Comparison of ENCODE assay signal across 18 cellular contexts in genomic region chr3:73018790-73019441, GRCh38.
"Had no signal": no experiment of that assay in that cellular context is flagged by ENCODE, and none has a peak within 500 bp of the region (broad histone marks: within the 10 kb centered on the region; RNA-seq: fewer than 3 reads in every experiment).

No MANE protein-coding gene starts in this region.

- H3K9me3 ChIP-seq: esophagus muscularis mucosa, pancreas, sigmoid colon, SK-N-SH, thyroid gland had no signal

- H3K9me3 Mint-ChIP-seq: activated CD4-positive, alpha-beta T cell treated with anti-CD3 and anti-CD28 coated beads, Interleukin-2, amount 10 ng/mL, durations not matched to agents 24 days and 14 days; central memory CD8-positive, alpha-beta T cell; T-cell had no signal

- H3K27me3 Mint-ChIP-seq: activated CD4-positive, alpha-beta T cell treated with anti-CD3 and anti-CD28 coated beads, Interleukin-2, amount 10 ng/mL, durations not matched to agents 24 days and 14 days; brain; central memory CD8-positive, alpha-beta T cell; T-cell had no signal

- H3K27ac ChIP-seq: coronary artery, esophagus muscularis mucosa, hepatocyte, pancreas, sigmoid colon, thyroid gland, WERI-Rb-1 had no signal

- H3K4me3 Mint-ChIP-seq: activated CD4-positive, alpha-beta T cell treated with anti-CD3 and anti-CD28 coated beads, Interleukin-2, amount 10 ng/mL, durations not matched to agents 24 days and 14 days; brain; central memory CD8-positive, alpha-beta T cell had no signal

- H3K36me3 ChIP-seq: pancreas, sigmoid colon, thyroid gland had no signal

- H3K27ac Mint-ChIP-seq: activated CD4-positive, alpha-beta T cell treated with anti-CD3 and anti-CD28 coated beads, Interleukin-2, amount 10 ng/mL, durations not matched to agents 24 days and 14 days; brain; T-cell had no signal

- H3K27me3 ChIP-seq: esophagus muscularis mucosa, hepatocyte, pancreas, sigmoid colon, thyroid gland had no signal

- H3K4me3 ChIP-seq: coronary artery, esophagus muscularis mucosa, hepatocyte, lung, pancreas, sigmoid colon, thyroid gland had no signal

- DNase-seq: activated CD4-positive, alpha-beta T cell treated with anti-CD3 and anti-CD28 coated beads, Interleukin-2, amount 10 ng/mL, durations not matched to agents 24 days and 14 days; activated naive CD4-positive, alpha-beta T cell; amniotic stem cell; islet precursor cell; midbrain; pancreas; sigmoid colon; SK-N-SH; stimulated activated CD4-positive, alpha-beta T cell treated with anti-CD3 and anti-CD28 coated beads, Interleukin-1b, Interleukin-23, amount 100 ng/mL, for 48 hours; T-cell; thyroid gland; WERI-Rb-1 had no signal

- ATAC-seq: pancreas, T-cell had no signal
